ENCODE assay signal across 11 cellular contexts in the genomic region with DNA sequence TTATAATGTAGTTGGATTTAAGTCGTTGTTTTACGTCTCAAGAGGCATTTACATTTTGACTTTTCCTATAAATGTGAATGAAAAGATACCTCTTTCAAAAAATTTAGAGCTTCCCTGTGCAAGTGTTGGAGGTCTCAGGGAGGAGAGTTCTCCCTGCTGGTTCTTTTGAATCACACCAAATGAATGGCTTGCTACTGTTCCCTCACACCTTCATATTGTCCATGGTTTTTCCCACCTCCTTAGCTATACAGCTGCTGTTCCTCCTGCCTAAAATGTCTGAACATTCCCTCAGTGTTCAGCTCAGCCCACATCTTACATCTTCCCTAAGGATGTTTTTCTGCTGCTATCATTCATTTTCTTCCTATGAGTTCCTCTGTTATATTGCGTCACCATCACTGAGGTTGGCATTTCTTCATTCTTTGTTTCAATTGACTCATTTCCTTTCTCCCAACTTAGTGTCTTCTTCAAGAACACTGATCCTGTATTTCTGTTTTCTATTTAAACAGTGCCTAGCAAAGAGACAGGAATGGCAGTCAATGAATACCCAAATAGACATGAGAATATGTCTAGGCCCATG. TPM values are rescaled to one million over a fixed set of nuclear protein-coding genes. Genes with fewer than 3 reads are reported as not detected.
DNase-seq lines count a peak whose midpoint lies in the region; ATAC-seq and TF ChIP-seq lines count a peak whose summit lies in the region.
"Had no signal": no experiment of that assay in that cellular context is flagged by ENCODE, and none has a peak within 500 bp of the region (broad histone marks: within the 10 kb centered on the region; RNA-seq: fewer than 3 reads in every experiment).

No MANE protein-coding gene starts in this region.

- intact Hi-C loops in CD8-positive, alpha-beta T cell (cut with DNase I, micrococcal nuclease), result no loop called here

- no peaks in the 10 kb centered on the region for H3K4me1 ChIP-seq in CD8-positive, alpha-beta T cell (ENCODE audit: insufficient read depth, low read length)
- H3K4me1 ChIP-seq: suprapubic skin had no signal

- H3K27me3 Mint-ChIP-seq in CD8-positive, alpha-beta T cell (ENCODE audit: low read depth), result no peaks in the 10 kb centered on the region
- H3K27me3 Mint-ChIP-seq in naive B cell (no peaks in the 10 kb centered on the region), progenitor cell of endocrine pancreas (no peaks in the 10 kb centered on the region)

- no peaks in the 10 kb centered on the region for H3K27me3 ChIP-seq in CD8-positive, alpha-beta T cell (ENCODE audit: insufficient read depth, low read length)
- H3K27me3 ChIP-seq: suprapubic skin had no signal

- POLR2A ChIA-PET in CD8-positive, alpha-beta T cell (lab: Charles Lee), result no interaction called here

- peaks cover 19% of the 10 kb centered on the region for H3K36me3 ChIP-seq in CD8-positive, alpha-beta T cell (ENCODE audit: insufficient read depth, low read length)

- H3K4me1 Mint-ChIP-seq in CD8-positive, alpha-beta T cell (ENCODE audit: low read depth), result peaks cover 27% of the 10 kb centered on the region
- H3K4me1 Mint-ChIP-seq in naive B cell (peaks cover 0 to 9% (median 4%) of the 10 kb centered on the region in 3 donors), progenitor cell of endocrine pancreas (ENCODE audit: low read depth) (no peaks in the 10 kb centered on the region)

- H3K9me3 ChIP-seq in CD8-positive, alpha-beta T cell (ENCODE audit: low read length), result no peaks in the 10 kb centered on the region
- H3K9me3 ChIP-seq: suprapubic skin had no signal

- ATAC-seq in CD8-positive, alpha-beta T cell, result no peak
- ATAC-seq in naive B cell (ENCODE audit: low read depth in 2 of 2), result no peak
- ATAC-seq in HG02938 (IDR thresholded peaks at IDR 0.05; ENCODE audit: unreplicated experiment), result no peak

- CTCF ChIA-PET in CD8-positive, alpha-beta T cell (lab: Charles Lee), result interaction anchor here (1.2 kb wide), 1 partner anchor 13 kb away, joined by 3 read pairs; no protein-coding TSS in a partner anchor

- H3K27ac ChIP-seq in CD8-positive, alpha-beta T cell (ENCODE audit: low read depth, low read length), result no peak overlapping the region
- H3K27ac ChIP-seq: suprapubic skin had no signal

- no peak for TF ChIP-seq CTCF in CD8-positive, alpha-beta T cell (IDR thresholded peaks at IDR 0.05)
- TF ChIP-seq CTCF in progenitor cell of endocrine pancreas (IDR thresholded peaks at IDR 0.05; ENCODE audit: unreplicated experiment), result no peak

- H3K4me3 ChIP-seq in CD8-positive, alpha-beta T cell (ENCODE audit: low read depth, low read length), result no peak overlapping the region
- H3K4me3 ChIP-seq: suprapubic skin had no signal

- DNase-seq in CD8-positive, alpha-beta T cell, result no peak
- DNase-seq in LHCN-M2 (ENCODE audit: low read depth), result peak; percentile 89
- DNase-seq in amniotic stem cell (lab: John Stamatoyannopoulos, UW), result peak; percentile 74
- DNase-seq in naive B cell, result no peak
- no peak for DNase-seq in progenitor cell of endocrine pancreas (ENCODE audit: low spot score, unreplicated experiment)
- no peak for DNase-seq in NCI-H1436 (lab: John Stamatoyannopoulos, UW)
- no peak for DNase-seq in DMS79 treated with DMSO at 0.1 percent for 48 hours (lab: John Stamatoyannopoulos, UW)
- DNase-seq: aorta, NCI-H1417 had no signal

- H3K4me3 Mint-ChIP-seq in CD8-positive, alpha-beta T cell, result no peak overlapping the region
- H3K4me3 Mint-ChIP-seq in naive B cell (no peak overlapping the region), progenitor cell of endocrine pancreas (ENCODE audit: low read depth) (no peak overlapping the region)

- H3K36me3 Mint-ChIP-seq in CD8-positive, alpha-beta T cell, result peaks cover 64% of the 10 kb centered on the region
- H3K36me3 Mint-ChIP-seq in naive B cell, result peaks cover 19 to 21% of the 10 kb centered on the region in 2 donors
- H3K36me3 Mint-ChIP-seq in progenitor cell of endocrine pancreas (ENCODE audit: insufficient read depth), result peaks cover 15% of the 10 kb centered on the region

- peak overlapping the region; percentile 52 for H3K27ac Mint-ChIP-seq in CD8-positive, alpha-beta T cell
- H3K27ac Mint-ChIP-seq in naive B cell, result peak overlapping the region in 4 of 6 donors; percentile 16 to 72 (median 38)
- no peak overlapping the region for H3K27ac Mint-ChIP-seq in progenitor cell of endocrine pancreas

- H3K9me3 Mint-ChIP-seq in CD8-positive, alpha-beta T cell, result no peaks in the 10 kb centered on the region
- H3K9me3 Mint-ChIP-seq in naive B cell (no peaks in the 10 kb centered on the region), progenitor cell of endocrine pancreas (ENCODE audit: low read depth) (no peaks in the 10 kb centered on the region)

RNA-seq across cellular contexts. Expression of a gene that starts 46.0 kb away (rescaled TPM):
- 10 to 100 TPM; 56.9 to 60.8 TPM for total RNA-seq in CD8-positive, alpha-beta T cell
- 138 and 166 TPM in 2 replicates for total RNA-seq in LHCN-M2 (2014; rRNA removed)
- polyA plus RNA-seq in LHCN-M2 (2012), result 147 TPM
- 100 to 1,000 TPM; 120 to 219 (median 138) TPM for polyA plus RNA-seq in naive B cell (ENCODE audit: low read depth in 6 of 6)
- 84.3 and 85.7 TPM in 2 replicates for total RNA-seq in progenitor cell of endocrine pancreas

Comparison
In these comparisons a context has a peak if more than half of its experiments do, and no peak if none do; other contexts are left out.
1. DNase-seq: peak in LHCN-M2 (single experiment) and amniotic stem cell (single experiment); none in CD8-positive, alpha-beta T cell (0 of 7), naive B cell (single experiment), progenitor cell of endocrine pancreas (single experiment), NCI-H1436 (single experiment) and DMS79 treated with DMSO at 0.1 percent for 48 hours (single experiment).